In genomic region chr9:109342878-109343277, GRCh38 we compare ENCODE assay signal across 25 cellular contexts. TPM values are rescaled to one million over a fixed set of nuclear protein-coding genes. Genes with fewer than 3 reads are reported as not detected.
DNase-seq lines count a peak whose midpoint lies in the region; TF ChIP-seq lines count a peak whose summit lies in the region.
"Had no signal": no experiment of that assay in that cellular context is flagged by ENCODE, and none has a peak within 500 bp of the region (broad histone marks: within the 10 kb centered on the region; RNA-seq: fewer than 3 reads in every experiment).

No MANE protein-coding gene starts in this region.

- peak overlapping the region; percentile 5 for H2AFZ ChIP-seq in neural progenitor cell (replicated peaks)
- H2AFZ ChIP-seq: GM23248, PC-9 had no signal

- in situ Hi-C loops in HAP-1 (cut with MboI; ENCODE audit: low sequenced_read_pairs), result no loop called here

- H4K20me1 ChIP-seq in neural progenitor cell (ENCODE audit: low read depth), result no peaks in the 10 kb centered on the region

- H3K4me1 ChIP-seq in neural progenitor cell, result peaks cover 4% of the 10 kb centered on the region
- H3K4me1 ChIP-seq in HAP-1, result no peaks in the 10 kb centered on the region

- H3K36me3 ChIP-seq in WERI-Rb-1 (no peaks in the 10 kb centered on the region), neural progenitor cell (no peaks in the 10 kb centered on the region), HAP-1 (replicated peaks) (no peaks in the 10 kb centered on the region)

- H3K27me3 Mint-ChIP-seq in neural progenitor cell (ENCODE audit: insufficient read depth, low read depth), result peaks cover 12% of the 10 kb centered on the region

- no peaks in the 10 kb centered on the region for H3K36me3 Mint-ChIP-seq in neural progenitor cell
- H3K36me3 Mint-ChIP-seq: CD4-positive, alpha-beta memory T cell; IgD-negative memory B cell; T-cell had no signal

- no peak overlapping the region for H3K27ac Mint-ChIP-seq in neural progenitor cell
- H3K27ac Mint-ChIP-seq: IgD-negative memory B cell, T-cell had no signal

- peak; percentile 57 for DNase-seq in NCI-H146 treated with DMSO at 0.1 percent for 48 hours (lab: John Stamatoyannopoulos, UW; ENCODE audit: unreplicated experiment)
- DNase-seq in NCI-H69 (lab: John Stamatoyannopoulos, UW), result peak; percentile 28
- DNase-seq in WERI-Rb-1, result peak; percentile 96
- DNase-seq in neural progenitor cell (ENCODE audit: low spot score), result no peak
- DNase-seq in cerebellar nuclear complex (lab: John Stamatoyannopoulos, UW), result no peak
- DNase-seq in HAP-1 (ENCODE audit: low spot score in 2 of 2), result no peak
- DNase-seq in NCI-H1436 treated with DMSO at 0.1 percent for 48 hours (lab: John Stamatoyannopoulos, UW), result no peak
- DNase-seq: C1 segment of cervical spinal cord; CD4-positive, alpha-beta memory T cell; COR-L47; DND-41; GM23248; H7; NCI-H1048; NCI-H1417 treated with DMSO at 0.1 percent for 48 hours; NCI-H2029 treated with DMSO at 0.1 percent for 48 hours; NCI-H446 treated with DMSO at 0.1 percent for 48 hours; NCI-H774; PC-9; Right ventricle myocardium superior; RPMI8226; T-cell had no signal

- H3K27me3 ChIP-seq in WERI-Rb-1 (ENCODE audit: insufficient read depth, low read depth, severe bottlenecking) (no peaks in the 10 kb centered on the region), neural progenitor cell (no peaks in the 10 kb centered on the region), HAP-1 (ENCODE audit: low read depth) (peaks cover 2% of the 10 kb centered on the region; the same call in 1 of the 2 replicates)

- H3K79me2 ChIP-seq in neural progenitor cell (ENCODE audit: low read depth), result no peaks in the 10 kb centered on the region

- H3K27ac ChIP-seq in WERI-Rb-1 (peak overlapping the region; percentile 35), neural progenitor cell (no peak overlapping the region)
- H3K27ac ChIP-seq: GM23248, KMS-11, PC-9 had no signal

- peaks cover 2% of the 10 kb centered on the region for H3K9me3 Mint-ChIP-seq in neural progenitor cell
- H3K9me3 Mint-ChIP-seq: CD4-positive, alpha-beta memory T cell; IgD-negative memory B cell; T-cell had no signal

- H3K9me3 ChIP-seq in WERI-Rb-1 (ENCODE audit: severe bottlenecking) (no peaks in the 10 kb centered on the region), neural progenitor cell (ENCODE audit: low read depth) (no peaks in the 10 kb centered on the region), HAP-1 (no peaks in the 10 kb centered on the region)

- H3K4me3 ChIP-seq in WERI-Rb-1 (ENCODE audit: low read depth, low read length) (no peak overlapping the region), neural progenitor cell (no peak overlapping the region), HAP-1 (no peak overlapping the region)
- H3K4me3 ChIP-seq: GM23248, PC-9 had no signal

- H3K4me1 Mint-ChIP-seq in neural progenitor cell, result peaks cover under 1% of the 10 kb centered on the region
- H3K4me1 Mint-ChIP-seq: CD4-positive, alpha-beta memory T cell; IgD-negative memory B cell; T-cell had no signal

- peak; percentile 14; the same call in 1 of the 2 replicates for TF ChIP-seq CTCF in WERI-Rb-1 (IDR thresholded peaks at IDR 0.05; ENCODE audit: low read depth, low read length)
- TF ChIP-seq CTCF in neural progenitor cell (IDR thresholded peaks at IDR 0.05), result no peak

- no peak overlapping the region for H3K4me3 Mint-ChIP-seq in neural progenitor cell
- H3K4me3 Mint-ChIP-seq: CD4-positive, alpha-beta memory T cell; IgD-negative memory B cell; T-cell had no signal

- no peak overlapping the region for H3K9ac ChIP-seq in neural progenitor cell
- H3K9ac ChIP-seq: GM23248, KMS-11 had no signal

- H3F3A ChIP-seq in neural progenitor cell (ENCODE audit: low read depth), result peaks cover 5% of the 10 kb centered on the region

- H3K4me2 ChIP-seq in neural progenitor cell, result no peak overlapping the region
- H3K4me2 ChIP-seq: KMS-11, PC-9 had no signal

RNA-seq across cellular contexts. Expression of gene EPB41L4B, which starts 22.0 kb away (rescaled TPM):
- 5.0 and 6.2 TPM in 2 replicates for total RNA-seq in neural progenitor cell (ENCODE audit: low replicate concordance)
- total RNA-seq: A673; CD4-positive, alpha-beta memory T cell had no signal

Comparison
In these comparisons a context has a peak if more than half of its experiments do, and no peak if none do; other contexts are left out.
1. DNase-seq: peak in NCI-H146 treated with DMSO at 0.1 percent for 48 hours (single experiment), NCI-H69 (single experiment) and WERI-Rb-1 (single experiment); none in neural progenitor cell (single experiment), cerebellar nuclear complex (0 of 2), HAP-1 (0 of 2) and NCI-H1436 treated with DMSO at 0.1 percent for 48 hours (single experiment).